Comparison of ENCODE assay signal across 1 cellular context in the genomic region with DNA sequence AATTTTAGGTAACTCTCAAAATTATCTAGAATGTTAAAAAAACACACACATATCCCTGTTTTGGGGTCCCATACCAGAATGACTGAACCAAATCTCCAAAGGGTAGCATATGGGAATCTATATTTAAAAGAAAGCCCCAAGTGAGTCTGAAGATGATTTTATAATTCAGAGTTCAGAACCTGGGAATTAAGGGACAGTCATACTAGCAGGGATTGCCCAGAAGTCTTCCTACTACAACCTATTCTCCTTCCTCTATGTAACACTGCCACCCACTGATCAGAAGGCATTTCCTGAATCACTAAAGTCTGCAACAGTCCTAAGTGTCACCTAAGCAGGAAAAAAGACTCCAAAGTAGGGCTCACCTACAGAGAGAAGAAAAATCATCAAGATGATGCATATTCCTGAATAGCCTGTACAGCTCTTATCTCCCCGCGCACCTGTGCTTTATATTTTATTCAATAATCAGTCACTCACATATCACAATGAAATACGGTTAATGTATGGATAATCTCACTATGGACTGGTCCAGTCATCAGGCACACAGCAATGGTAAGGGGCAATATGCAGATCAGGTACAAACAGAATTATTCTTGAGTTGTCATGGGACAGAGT.
A peak's percentile ranks its signal among the peaks of the same experiment; 100 is the strongest.
TF ChIP-seq lines count a peak whose summit lies in the region.

No MANE protein-coding gene starts in this region.

TF ChIP-seq in GM12878, 131 proteins besides CTCF, POLR2A, EP300 and RAD21 (continued from another document and continues in another):
- peak; percentile 93 for TF ChIP-seq BMI1 (IDR thresholded peaks at IDR 0.05; ENCODE audit: borderline replicate concordance)
- TF ChIP-seq, protein P1, sequence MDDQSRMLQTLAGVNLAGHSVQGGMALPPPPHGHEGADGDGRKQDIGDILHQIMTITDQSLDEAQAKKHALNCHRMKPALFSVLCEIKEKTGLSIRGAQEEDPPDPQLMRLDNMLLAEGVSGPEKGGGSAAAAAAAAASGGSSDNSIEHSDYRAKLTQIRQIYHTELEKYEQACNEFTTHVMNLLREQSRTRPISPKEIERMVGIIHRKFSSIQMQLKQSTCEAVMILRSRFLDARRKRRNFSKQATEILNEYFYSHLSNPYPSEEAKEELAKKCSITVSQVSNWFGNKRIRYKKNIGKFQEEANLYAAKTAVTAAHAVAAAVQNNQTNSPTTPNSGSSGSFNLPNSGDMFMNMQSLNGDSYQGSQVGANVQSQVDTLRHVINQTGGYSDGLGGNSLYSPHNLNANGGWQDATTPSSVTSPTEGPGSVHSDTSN (IDR thresholded peaks at IDR 0.05; ENCODE audit: insufficient replicate concordance, low read depth, low read length), result peak; percentile 52
- TF ChIP-seq, protein P2, sequence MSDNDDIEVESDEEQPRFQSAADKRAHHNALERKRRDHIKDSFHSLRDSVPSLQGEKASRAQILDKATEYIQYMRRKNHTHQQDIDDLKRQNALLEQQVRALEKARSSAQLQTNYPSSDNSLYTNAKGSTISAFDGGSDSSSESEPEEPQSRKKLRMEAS (IDR thresholded peaks at IDR 0.05; ENCODE audit: low read depth, low read length), result 0 out of 2 replicates have a peak, but pooled peaks have one; percentile 62
- peak; percentile 97 for TF ChIP-seq PAX5 (IDR thresholded peaks at IDR 0.05; ENCODE audit: borderline replicate concordance, low read depth, low read length)
- peak; percentile 96 for TF ChIP-seq STAT3 (IDR thresholded peaks at IDR 0.05; ENCODE audit: low read depth, low read length)
- TF ChIP-seq, protein P3, sequence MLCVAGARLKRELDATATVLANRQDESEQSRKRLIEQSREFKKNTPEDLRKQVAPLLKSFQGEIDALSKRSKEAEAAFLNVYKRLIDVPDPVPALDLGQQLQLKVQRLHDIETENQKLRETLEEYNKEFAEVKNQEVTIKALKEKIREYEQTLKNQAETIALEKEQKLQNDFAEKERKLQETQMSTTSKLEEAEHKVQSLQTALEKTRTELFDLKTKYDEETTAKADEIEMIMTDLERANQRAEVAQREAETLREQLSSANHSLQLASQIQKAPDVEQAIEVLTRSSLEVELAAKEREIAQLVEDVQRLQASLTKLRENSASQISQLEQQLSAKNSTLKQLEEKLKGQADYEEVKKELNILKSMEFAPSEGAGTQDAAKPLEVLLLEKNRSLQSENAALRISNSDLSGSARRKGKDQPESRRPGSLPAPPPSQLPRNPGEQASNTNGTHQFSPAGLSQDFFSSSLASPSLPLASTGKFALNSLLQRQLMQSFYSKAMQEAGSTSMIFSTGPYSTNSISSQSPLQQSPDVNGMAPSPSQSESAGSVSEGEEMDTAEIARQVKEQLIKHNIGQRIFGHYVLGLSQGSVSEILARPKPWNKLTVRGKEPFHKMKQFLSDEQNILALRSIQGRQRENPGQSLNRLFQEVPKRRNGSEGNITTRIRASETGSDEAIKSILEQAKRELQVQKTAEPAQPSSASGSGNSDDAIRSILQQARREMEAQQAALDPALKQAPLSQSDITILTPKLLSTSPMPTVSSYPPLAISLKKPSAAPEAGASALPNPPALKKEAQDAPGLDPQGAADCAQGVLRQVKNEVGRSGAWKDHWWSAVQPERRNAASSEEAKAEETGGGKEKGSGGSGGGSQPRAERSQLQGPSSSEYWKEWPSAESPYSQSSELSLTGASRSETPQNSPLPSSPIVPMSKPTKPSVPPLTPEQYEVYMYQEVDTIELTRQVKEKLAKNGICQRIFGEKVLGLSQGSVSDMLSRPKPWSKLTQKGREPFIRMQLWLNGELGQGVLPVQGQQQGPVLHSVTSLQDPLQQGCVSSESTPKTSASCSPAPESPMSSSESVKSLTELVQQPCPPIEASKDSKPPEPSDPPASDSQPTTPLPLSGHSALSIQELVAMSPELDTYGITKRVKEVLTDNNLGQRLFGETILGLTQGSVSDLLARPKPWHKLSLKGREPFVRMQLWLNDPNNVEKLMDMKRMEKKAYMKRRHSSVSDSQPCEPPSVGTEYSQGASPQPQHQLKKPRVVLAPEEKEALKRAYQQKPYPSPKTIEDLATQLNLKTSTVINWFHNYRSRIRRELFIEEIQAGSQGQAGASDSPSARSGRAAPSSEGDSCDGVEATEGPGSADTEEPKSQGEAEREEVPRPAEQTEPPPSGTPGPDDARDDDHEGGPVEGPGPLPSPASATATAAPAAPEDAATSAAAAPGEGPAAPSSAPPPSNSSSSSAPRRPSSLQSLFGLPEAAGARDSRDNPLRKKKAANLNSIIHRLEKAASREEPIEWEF (IDR thresholded peaks at IDR 0.05; ENCODE audit: insufficient replicate concordance, low read depth, low read length), result peak; percentile 96
- peak; percentile 38; the same call in 1 of the 2 replicates for TF ChIP-seq MTA2 (IDR thresholded peaks at IDR 0.05; ENCODE audit: low read depth)
- no peak for TF ChIP-seq CBX3 (IDR thresholded peaks at IDR 0.05; ENCODE audit: borderline replicate concordance, low read depth)
- peak; percentile 13; the same call in 1 of the 2 replicates for TF ChIP-seq PML (IDR thresholded peaks at IDR 0.05; ENCODE audit: low read length)
- TF ChIP-seq BCL11A (IDR thresholded peaks at IDR 0.05; ENCODE audit: low read depth, low read length), result peak; percentile 85
- TF ChIP-seq SMAD1 (IDR thresholded peaks at IDR 0.05; ENCODE audit: low read depth, partially characterized antibody), result peak; percentile 85
- TF ChIP-seq ZSCAN29 (IDR thresholded peaks at IDR 0.05), result peak; percentile 54; the same call in 1 of the 2 replicates
- TF ChIP-seq HDAC6 (IDR thresholded peaks at IDR 0.05; ENCODE audit: unreplicated experiment), result peak; percentile 65
- 0 out of 2 replicates have a peak, but pooled peaks have one; percentile 6 for TF ChIP-seq NRF1 (conservative IDR thresholded peaks at IDR 0.05; ENCODE audit: low read depth, low read length)
- peak; percentile 99 for TF ChIP-seq BACH1 (IDR thresholded peaks at IDR 0.05; ENCODE audit: borderline replicate concordance)
- peak; percentile 78; the same call in 1 of the 2 replicates for TF ChIP-seq NBN (IDR thresholded peaks at IDR 0.05)
- 0 out of 2 replicates have a peak, but pooled peaks have one; percentile 36 for TF ChIP-seq ZNF207 (IDR thresholded peaks at IDR 0.05; ENCODE audit: borderline replicate concordance)
- peak; percentile 89 for TF ChIP-seq SMAD5 (IDR thresholded peaks at IDR 0.05; ENCODE audit: low read depth)
- peak; percentile 96 for TF ChIP-seq MXI1 (IDR thresholded peaks at IDR 0.05; ENCODE audit: low read depth, low read length)
- TF ChIP-seq HDGF (IDR thresholded peaks at IDR 0.05), result no peak
- TF ChIP-seq, protein P4, sequence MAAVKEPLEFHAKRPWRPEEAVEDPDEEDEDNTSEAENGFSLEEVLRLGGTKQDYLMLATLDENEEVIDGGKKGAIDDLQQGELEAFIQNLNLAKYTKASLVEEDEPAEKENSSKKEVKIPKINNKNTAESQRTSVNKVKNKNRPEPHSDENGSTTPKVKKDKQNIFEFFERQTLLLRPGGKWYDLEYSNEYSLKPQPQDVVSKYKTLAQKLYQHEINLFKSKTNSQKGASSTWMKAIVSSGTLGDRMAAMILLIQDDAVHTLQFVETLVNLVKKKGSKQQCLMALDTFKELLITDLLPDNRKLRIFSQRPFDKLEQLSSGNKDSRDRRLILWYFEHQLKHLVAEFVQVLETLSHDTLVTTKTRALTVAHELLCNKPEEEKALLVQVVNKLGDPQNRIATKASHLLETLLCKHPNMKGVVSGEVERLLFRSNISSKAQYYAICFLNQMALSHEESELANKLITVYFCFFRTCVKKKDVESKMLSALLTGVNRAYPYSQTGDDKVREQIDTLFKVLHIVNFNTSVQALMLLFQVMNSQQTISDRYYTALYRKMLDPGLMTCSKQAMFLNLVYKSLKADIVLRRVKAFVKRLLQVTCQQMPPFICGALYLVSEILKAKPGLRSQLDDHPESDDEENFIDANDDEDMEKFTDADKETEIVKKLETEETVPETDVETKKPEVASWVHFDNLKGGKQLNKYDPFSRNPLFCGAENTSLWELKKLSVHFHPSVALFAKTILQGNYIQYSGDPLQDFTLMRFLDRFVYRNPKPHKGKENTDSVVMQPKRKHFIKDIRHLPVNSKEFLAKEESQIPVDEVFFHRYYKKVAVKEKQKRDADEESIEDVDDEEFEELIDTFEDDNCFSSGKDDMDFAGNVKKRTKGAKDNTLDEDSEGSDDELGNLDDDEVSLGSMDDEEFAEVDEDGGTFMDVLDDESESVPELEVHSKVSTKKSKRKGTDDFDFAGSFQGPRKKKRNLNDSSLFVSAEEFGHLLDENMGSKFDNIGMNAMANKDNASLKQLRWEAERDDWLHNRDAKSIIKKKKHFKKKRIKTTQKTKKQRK (IDR thresholded peaks at IDR 0.05; ENCODE audit: low read depth, low read length), result peak; percentile 6; the same call in 1 of the 2 replicates
- peak; percentile 92 for TF ChIP-seq IKZF2 (IDR thresholded peaks at IDR 0.05)
- TF ChIP-seq SREBF1 (IDR thresholded peaks at IDR 0.05; ENCODE audit: low read length), result no peak
- TF ChIP-seq FOS (IDR thresholded peaks at IDR 0.05; ENCODE audit: borderline replicate concordance, extremely low read depth, insufficient read length), result no peak
- TF ChIP-seq, protein P5, sequence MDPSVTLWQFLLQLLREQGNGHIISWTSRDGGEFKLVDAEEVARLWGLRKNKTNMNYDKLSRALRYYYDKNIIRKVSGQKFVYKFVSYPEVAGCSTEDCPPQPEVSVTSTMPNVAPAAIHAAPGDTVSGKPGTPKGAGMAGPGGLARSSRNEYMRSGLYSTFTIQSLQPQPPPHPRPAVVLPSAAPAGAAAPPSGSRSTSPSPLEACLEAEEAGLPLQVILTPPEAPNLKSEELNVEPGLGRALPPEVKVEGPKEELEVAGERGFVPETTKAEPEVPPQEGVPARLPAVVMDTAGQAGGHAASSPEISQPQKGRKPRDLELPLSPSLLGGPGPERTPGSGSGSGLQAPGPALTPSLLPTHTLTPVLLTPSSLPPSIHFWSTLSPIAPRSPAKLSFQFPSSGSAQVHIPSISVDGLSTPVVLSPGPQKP (IDR thresholded peaks at IDR 0.05; ENCODE audit: low read depth, low read length), result peak; percentile 74
- TF ChIP-seq SREBF2 (IDR thresholded peaks at IDR 0.05; ENCODE audit: low read length), result no peak
- TF ChIP-seq IKZF1 (conservative IDR thresholded peaks at IDR 0.05), result peak; percentile 88
- no peak for TF ChIP-seq FOXK2 (IDR thresholded peaks at IDR 0.05)
- TF ChIP-seq, protein P6, sequence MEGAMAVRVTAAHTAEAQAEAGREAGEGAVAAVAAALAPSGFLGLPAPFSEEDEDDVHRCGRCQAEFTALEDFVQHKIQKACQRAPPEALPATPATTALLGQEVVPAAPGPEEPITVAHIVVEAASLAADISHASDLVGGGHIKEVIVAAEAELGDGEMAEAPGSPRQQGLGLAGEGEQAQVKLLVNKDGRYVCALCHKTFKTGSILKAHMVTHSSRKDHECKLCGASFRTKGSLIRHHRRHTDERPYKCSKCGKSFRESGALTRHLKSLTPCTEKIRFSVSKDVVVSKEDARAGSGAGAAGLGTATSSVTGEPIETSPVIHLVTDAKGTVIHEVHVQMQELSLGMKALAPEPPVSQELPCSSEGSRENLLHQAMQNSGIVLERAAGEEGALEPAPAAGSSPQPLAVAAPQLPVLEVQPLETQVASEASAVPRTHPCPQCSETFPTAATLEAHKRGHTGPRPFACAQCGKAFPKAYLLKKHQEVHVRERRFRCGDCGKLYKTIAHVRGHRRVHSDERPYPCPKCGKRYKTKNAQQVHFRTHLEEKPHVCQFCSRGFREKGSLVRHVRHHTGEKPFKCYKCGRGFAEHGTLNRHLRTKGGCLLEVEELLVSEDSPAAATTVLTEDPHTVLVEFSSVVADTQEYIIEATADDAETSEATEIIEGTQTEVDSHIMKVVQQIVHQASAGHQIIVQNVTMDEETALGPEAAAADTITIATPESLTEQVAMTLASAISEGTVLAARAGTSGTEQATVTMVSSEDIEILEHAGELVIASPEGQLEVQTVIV (IDR thresholded peaks at IDR 0.05; ENCODE audit: borderline replicate concordance, partially characterized antibody), result no peak
- no peak for TF ChIP-seq KDM1A (IDR thresholded peaks at IDR 0.05; ENCODE audit: borderline replicate concordance)
- peak; percentile 97; the same call in 2 of the 3 replicates for TF ChIP-seq POU2F2 (IDR thresholded peaks at IDR 0.05; ENCODE audit: borderline replicate concordance, low read depth, low read length)
- TF ChIP-seq ZNF384 (IDR thresholded peaks at IDR 0.05; ENCODE audit: borderline replicate concordance, low read depth, low read length), result peak; percentile 42
- 0 out of 2 replicates have a peak, but pooled peaks have one; percentile 14 for TF ChIP-seq JUNB (IDR thresholded peaks at IDR 0.05)
- TF ChIP-seq, protein P7, sequence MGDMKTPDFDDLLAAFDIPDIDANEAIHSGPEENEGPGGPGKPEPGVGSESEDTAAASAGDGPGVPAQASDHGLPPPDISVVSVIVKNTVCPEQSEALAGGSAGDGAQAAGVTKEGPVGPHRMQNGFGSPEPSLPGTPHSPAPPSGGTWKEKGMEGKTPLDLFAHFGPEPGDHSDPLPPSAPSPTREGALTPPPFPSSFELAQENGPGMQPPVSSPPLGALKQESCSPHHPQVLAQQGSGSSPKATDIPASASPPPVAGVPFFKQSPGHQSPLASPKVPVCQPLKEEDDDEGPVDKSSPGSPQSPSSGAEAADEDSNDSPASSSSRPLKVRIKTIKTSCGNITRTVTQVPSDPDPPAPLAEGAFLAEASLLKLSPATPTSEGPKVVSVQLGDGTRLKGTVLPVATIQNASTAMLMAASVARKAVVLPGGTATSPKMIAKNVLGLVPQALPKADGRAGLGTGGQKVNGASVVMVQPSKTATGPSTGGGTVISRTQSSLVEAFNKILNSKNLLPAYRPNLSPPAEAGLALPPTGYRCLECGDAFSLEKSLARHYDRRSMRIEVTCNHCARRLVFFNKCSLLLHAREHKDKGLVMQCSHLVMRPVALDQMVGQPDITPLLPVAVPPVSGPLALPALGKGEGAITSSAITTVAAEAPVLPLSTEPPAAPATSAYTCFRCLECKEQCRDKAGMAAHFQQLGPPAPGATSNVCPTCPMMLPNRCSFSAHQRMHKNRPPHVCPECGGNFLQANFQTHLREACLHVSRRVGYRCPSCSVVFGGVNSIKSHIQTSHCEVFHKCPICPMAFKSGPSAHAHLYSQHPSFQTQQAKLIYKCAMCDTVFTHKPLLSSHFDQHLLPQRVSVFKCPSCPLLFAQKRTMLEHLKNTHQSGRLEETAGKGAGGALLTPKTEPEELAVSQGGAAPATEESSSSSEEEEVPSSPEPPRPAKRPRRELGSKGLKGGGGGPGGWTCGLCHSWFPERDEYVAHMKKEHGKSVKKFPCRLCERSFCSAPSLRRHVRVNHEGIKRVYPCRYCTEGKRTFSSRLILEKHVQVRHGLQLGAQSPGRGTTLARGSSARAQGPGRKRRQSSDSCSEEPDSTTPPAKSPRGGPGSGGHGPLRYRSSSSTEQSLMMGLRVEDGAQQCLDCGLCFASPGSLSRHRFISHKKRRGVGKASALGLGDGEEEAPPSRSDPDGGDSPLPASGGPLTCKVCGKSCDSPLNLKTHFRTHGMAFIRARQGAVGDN (IDR thresholded peaks at IDR 0.05), result peak; percentile 93
